Comparison of ENCODE assay signal across 1 cellular context in the genomic region with DNA sequence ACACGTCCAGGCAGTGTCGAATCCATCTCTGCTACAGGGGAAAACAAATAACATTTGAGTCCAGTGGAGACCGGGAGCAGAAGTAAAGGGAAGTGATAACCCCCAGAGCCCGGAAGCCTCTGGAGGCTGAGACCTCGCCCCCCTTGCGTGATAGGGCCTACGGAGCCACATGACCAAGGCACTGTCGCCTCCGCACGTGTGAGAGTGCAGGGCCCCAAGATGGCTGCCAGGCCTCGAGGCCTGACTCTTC.
TF ChIP-seq lines count a peak whose summit lies in the region.

No MANE protein-coding gene starts in this region.

TF ChIP-seq in H1, 55 proteins besides CTCF, POLR2A, EP300 and RAD21:
- TF ChIP-seq E2F6 (IDR thresholded peaks at IDR 0.05), result peak; percentile 92
- TF ChIP-seq SP2 (IDR thresholded peaks at IDR 0.05; ENCODE audit: low read length), result no peak
- TF ChIP-seq MAX (IDR thresholded peaks at IDR 0.05), result peak; percentile 99
- peak; percentile 98 for TF ChIP-seq YY1 (IDR thresholded peaks at IDR 0.05; ENCODE audit: low read depth, low read length)
- TF ChIP-seq TAF7 (optimal IDR thresholded peaks at IDR 0.05; ENCODE audit: borderline replicate concordance, low read depth, low read length), result peak; percentile 88
- TF ChIP-seq ATF3 (IDR thresholded peaks at IDR 0.05; ENCODE audit: insufficient read depth, low read depth, low read length), result peak; percentile 81
- TF ChIP-seq BACH1 (IDR thresholded peaks at IDR 0.05; ENCODE audit: low read length), result no peak
- TF ChIP-seq SIN3A (conservative IDR thresholded peaks at IDR 0.05 in 1 of 2, IDR thresholded peaks at IDR 0.05 in 1 of 2; ENCODE audit: low read depth in 1 of 2, low read length in 2 of 2), result peak; percentile 80 to 84; a peak in 2 of 4 replicates
- TF ChIP-seq CBX8 (IDR thresholded peaks at IDR 0.05; ENCODE audit: borderline replicate concordance, low read depth, low read length), result no peak
- TF ChIP-seq, protein P1, sequence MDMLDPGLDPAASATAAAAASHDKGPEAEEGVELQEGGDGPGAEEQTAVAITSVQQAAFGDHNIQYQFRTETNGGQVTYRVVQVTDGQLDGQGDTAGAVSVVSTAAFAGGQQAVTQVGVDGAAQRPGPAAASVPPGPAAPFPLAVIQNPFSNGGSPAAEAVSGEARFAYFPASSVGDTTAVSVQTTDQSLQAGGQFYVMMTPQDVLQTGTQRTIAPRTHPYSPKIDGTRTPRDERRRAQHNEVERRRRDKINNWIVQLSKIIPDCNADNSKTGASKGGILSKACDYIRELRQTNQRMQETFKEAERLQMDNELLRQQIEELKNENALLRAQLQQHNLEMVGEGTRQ (IDR thresholded peaks at IDR 0.05; ENCODE audit: low read length), result peak; percentile 96
